Comparison of ENCODE assay signal across 36 cellular contexts in genomic region chr13:102912599-102912998, GRCh38.
"Had no signal": no experiment of that assay in that cellular context is flagged by ENCODE, and none has a peak within 500 bp of the region (broad histone marks: within the 10 kb centered on the region; RNA-seq: fewer than 3 reads in every experiment).

No MANE protein-coding gene starts in this region.

- H3K27ac ChIP-seq: brain microvascular endothelial cell, RWPE1, WERI-Rb-1 had no signal

- ATAC-seq: activated CD8-positive, alpha-beta memory T cell treated with anti-CD3 and anti-CD28 coated beads, Interleukin-2, amount 10 ng/mL, durations not matched to agents 7 days and 5 days; PC-3 had no signal

- H3K4me3 ChIP-seq: Peyer's patch had no signal

- H3K36me3 ChIP-seq: brain microvascular endothelial cell, Peyer's patch, WERI-Rb-1 had no signal

- H3K9me3 ChIP-seq: Peyer's patch had no signal

- H3K27me3 ChIP-seq: brain microvascular endothelial cell, Peyer's patch had no signal

- DNase-seq: activated CD4-positive, alpha-beta memory T cell treated with anti-CD3 and anti-CD28 coated beads, Interleukin-2, amount 10 ng/mL, durations not matched to agents 7 days and 5 days; activated CD4-positive, alpha-beta T cell treated with anti-CD3 and anti-CD28 coated beads for 1 hour; activated CD4-positive, alpha-beta T cell treated with anti-CD3 and anti-CD28 coated beads for 48 hours; activated CD4-positive, CD25-positive, alpha-beta regulatory T cell; activated CD8-positive, alpha-beta memory T cell treated with anti-CD3 and anti-CD28 coated beads for 24 hours; activated CD8-positive, alpha-beta memory T cell treated with anti-CD3 and anti-CD28 coated beads, Interleukin-2, amount 10 ng/mL, durations not matched to agents 7 days and 5 days; activated CD8-positive, alpha-beta memory T cell treated with anti-CD3 and anti-CD28 coated beads, Interleukin-2, amount 50 U/mL, for 48 hours; activated effector memory CD4-positive, alpha-beta T cell treated with anti-CD3 and anti-CD28 coated beads, Interleukin-2, amount 50 U/mL, for 16 hours; activated naive CD4-positive, alpha-beta T cell; activated naive CD4-positive, alpha-beta T cell treated with anti-CD3 and anti-CD28 coated beads, Interleukin-2, amount 50 U/mL, for 16 hours; activated naive CD8-positive, alpha-beta T cell treated with anti-CD3 and anti-CD28 coated beads for 36 hours; activated T-cell treated with anti-CD3 and anti-CD28 coated beads, Interleukin-2, amount 50 U/mL, for 48 hours; amniotic stem cell; aorta; brain microvascular endothelial cell; Kasumi-1; KG1; MM.1S; MV-4-11; NCI-H1092; NCI-H1436 treated with DMSO at 0.1 percent for 48 hours; NCI-H1694 treated with DMSO at 0.1 percent for 48 hours; NCI-H2029; NCI-H510A; NCI-H526; NCI-H748 treated with DMSO at 0.1 percent for 48 hours; NK-92 treated with Interleukin-12 subunit alpha and Interleukin-12 subunit beta, amount 100 ng/mL, for 24 hours; PC-3; Peyer's patch; Right ventricle myocardium superior; SW 1271; T-helper 1 cell; T-helper 2 cell; T-helper 9 cell; WERI-Rb-1 had no signal

- H3K4me1 ChIP-seq: Peyer's patch had no signal
